22 cellular contexts compared by ENCODE assay signal in the genomic region with DNA sequence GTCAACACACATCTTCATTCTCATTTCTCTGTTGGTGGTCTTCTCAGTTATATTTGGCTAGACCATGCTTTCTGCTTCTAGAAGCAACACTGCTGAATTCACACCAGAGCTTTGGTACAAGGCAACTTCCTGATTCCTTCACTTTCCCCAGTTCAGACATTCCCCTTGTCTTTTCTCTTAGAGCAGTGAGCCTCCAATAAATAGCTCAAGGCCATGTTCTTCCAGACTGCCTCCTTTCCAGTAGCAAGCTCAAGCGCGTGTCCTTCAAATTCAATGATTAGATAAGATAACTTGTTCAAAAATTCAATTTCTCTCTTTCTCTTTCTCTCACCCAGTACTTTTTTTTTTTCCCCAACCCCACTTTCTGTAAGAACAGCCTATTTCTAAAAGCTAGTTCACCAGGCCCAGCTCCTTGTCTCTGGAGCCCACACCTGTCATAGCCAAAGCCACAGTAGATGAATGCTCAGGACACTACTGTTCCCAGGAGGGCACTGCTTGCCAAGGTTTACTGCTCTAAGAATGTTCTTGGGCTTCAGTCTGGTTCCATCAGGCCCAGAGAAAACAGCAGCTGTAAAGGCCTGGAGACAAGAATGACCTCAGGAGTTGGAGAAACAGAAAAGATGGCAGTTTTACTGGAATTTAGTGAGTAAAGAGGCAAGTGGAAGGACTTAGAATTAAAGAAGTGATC. TPM values are rescaled to one million over a fixed set of nuclear protein-coding genes. Genes with fewer than 3 reads are reported as not detected.
DNase-seq lines count a peak whose midpoint lies in the region; ATAC-seq and TF ChIP-seq lines count a peak whose summit lies in the region.
"Had no signal": no experiment of that assay in that cellular context is flagged by ENCODE, and none has a peak within 500 bp of the region (broad histone marks: within the 10 kb centered on the region; RNA-seq: fewer than 3 reads in every experiment).

No MANE protein-coding gene starts in this region.

- H3K27ac ChIP-seq in CD4-positive, alpha-beta memory T cell (ENCODE audit: low read depth, low read length): no peak overlapping the region
- peak overlapping the region; percentile 50 for H3K27ac ChIP-seq in SJSA1
- peak overlapping the region in 4 of 12 donors; percentile 15 to 36 (median 20) for H3K27ac ChIP-seq in heart left ventricle
- no peak overlapping the region for H3K27ac ChIP-seq in trophoblast cell (ENCODE audit: low read depth, low read length)
- H3K27ac ChIP-seq in SK-N-SH (ENCODE audit: low read depth in 2 of 2, low read length in 1 of 2): no peak overlapping the region
- H3K27ac ChIP-seq: C4-2B, esophagus muscularis mucosa, gastroesophageal sphincter, HL-60, neutrophil, prostate gland had no signal

- H3K36me3 Mint-ChIP-seq in CD4-positive, alpha-beta memory T cell: peaks cover 54 to 77% of the 10 kb centered on the region in 2 donors

- no peak overlapping the region for H3K4me3 Mint-ChIP-seq in CD4-positive, alpha-beta memory T cell
- H3K4me3 Mint-ChIP-seq: stimulated activated memory B cell treated with anti-CD40 and anti-IgM and Interleukin-4, amounts not matched to agents 10 μg/mL and 1 μg/mL and 100 μg/mL, for 72 hours had no signal

- H2BK5ac ChIP-seq in trophoblast cell (ENCODE audit: low read depth, low read length, poor library complexity): no peak overlapping the region

- WGBS in heart left ventricle, 4 donors: 72 to 87% (median 79%) methylated on average over 2 of the region's 2 CpGs
- WGBS in trophoblast cell (ENCODE audit: extremely low coverage, insufficient coverage, insufficient read length): no CpG with 5 or more reads among the region's 2 CpGs
- WGBS in SK-N-SH (ENCODE audit: low lambda C conversion rate): 98% methylated on average over 2 of the region's 2 CpGs

- peaks cover 3% of the 10 kb centered on the region for H3F3A ChIP-seq in SK-N-SH (replicated peaks; ENCODE audit: insufficient read depth)

- no peaks in the 10 kb centered on the region for H3K4me1 ChIP-seq in CD4-positive, alpha-beta memory T cell (ENCODE audit: insufficient read depth, low read length)
- peaks cover 22% of the 10 kb centered on the region for H3K4me1 ChIP-seq in SJSA1 (replicated peaks)
- H3K4me1 ChIP-seq in heart left ventricle: peaks cover 0 to 24% (median 12%) of the 10 kb centered on the region in 12 donors
- peaks cover 0 to 2% of the 10 kb centered on the region in 2 experiments for H3K4me1 ChIP-seq in trophoblast cell (ENCODE audit: control insufficient read depth in 1 of 2, insufficient read depth in 2 of 2, low read length in 2 of 2)
- H3K4me1 ChIP-seq in SK-N-SH (ENCODE audit: control insufficient read depth in 1 of 2, insufficient read depth in 2 of 2, low read depth in 1 of 2, low read length in 1 of 2): 0 out of 4 replicates have a peak, but pooled peaks cover 0 to 2% of the 10 kb centered on the region in 2 experiments
- H3K4me1 ChIP-seq: gastroesophageal sphincter, prostate gland had no signal

- H3K9ac ChIP-seq in trophoblast cell (ENCODE audit: low read length): no peak overlapping the region
- no peak overlapping the region for H3K9ac ChIP-seq in SK-N-SH

- intact Hi-C loops in CD4-positive, alpha-beta memory T cell (cut with micrococcal nuclease): no loop called here
- intact Hi-C loops in heart left ventricle (cut with DNase I): no loop called here

- no peaks in the 10 kb centered on the region for H3K27me3 ChIP-seq in CD4-positive, alpha-beta memory T cell (ENCODE audit: insufficient read depth, low read length)
- no peaks in the 10 kb centered on the region for H3K27me3 ChIP-seq in SJSA1 (replicated peaks)
- H3K27me3 ChIP-seq in heart left ventricle: no peaks in the 10 kb centered on the region
- H3K27me3 ChIP-seq in trophoblast cell (ENCODE audit: insufficient read depth, low read length): no peaks in the 10 kb centered on the region
- no peaks in the 10 kb centered on the region for H3K27me3 ChIP-seq in SK-N-SH (ENCODE audit: insufficient read depth)
- H3K27me3 ChIP-seq: esophagus muscularis mucosa, gastroesophageal sphincter, neutrophil had no signal

- H3K14ac ChIP-seq in trophoblast cell (ENCODE audit: low read length): no peak overlapping the region

- TF ChIP-seq EP300 in SK-N-SH (IDR thresholded peaks at IDR 0.05; ENCODE audit: borderline replicate concordance in 1 of 2, low read depth in 1 of 2, low read length in 1 of 2): no peak

- H3K9me3 ChIP-seq in CD4-positive, alpha-beta memory T cell (ENCODE audit: control insufficient read depth in 1 of 2, low read length in 2 of 2): no peaks in the 10 kb centered on the region
- no peaks in the 10 kb centered on the region for H3K9me3 ChIP-seq in SJSA1 (replicated peaks)
- no peaks in the 10 kb centered on the region for H3K9me3 ChIP-seq in heart left ventricle
- H3K9me3 ChIP-seq in trophoblast cell (ENCODE audit: insufficient read depth, low read depth, low read length): no peaks in the 10 kb centered on the region
- H3K9me3 ChIP-seq in SK-N-SH: no peaks in the 10 kb centered on the region
- H3K9me3 ChIP-seq: esophagus muscularis mucosa, gastroesophageal sphincter, HAP-1, neutrophil, prostate gland had no signal

- H3K4ac ChIP-seq in trophoblast cell (ENCODE audit: low read depth, low read length): peak overlapping the region; percentile 22

- peaks cover 0 to under 1% (median 0%) of the 10 kb centered on the region in 8 donors for H3K9me3 Mint-ChIP-seq in CD4-positive, alpha-beta memory T cell
- H3K9me3 Mint-ChIP-seq: stimulated activated memory B cell treated with anti-CD40 and anti-IgM and Interleukin-4, amounts not matched to agents 10 μg/mL and 1 μg/mL and 100 μg/mL, for 72 hours had no signal

- no peak overlapping the region for H4K8ac ChIP-seq in trophoblast cell (ENCODE audit: low read depth, low read length)

- TF ChIP-seq RAD21 in SK-N-SH (IDR thresholded peaks at IDR 0.05; ENCODE audit: low read length): no peak

- H3K79me2 ChIP-seq in trophoblast cell (ENCODE audit: control insufficient read depth, insufficient read depth, low read length, poor library complexity) (no peaks in the 10 kb centered on the region), SK-N-SH (ENCODE audit: insufficient read depth) (peaks cover 32% of the 10 kb centered on the region; the same call in 1 of the 2 replicates)

- no peak overlapping the region for H3K4me3 ChIP-seq in CD4-positive, alpha-beta memory T cell (ENCODE audit: low read length in 2 of 2)
- H3K4me3 ChIP-seq in SJSA1 (no peak overlapping the region), heart left ventricle (no peak overlapping the region), trophoblast cell (ENCODE audit: low read depth, low read length) (no peak overlapping the region), SK-N-SH (ENCODE audit: low read depth in 2 of 2, low read length in 1 of 2) (no peak overlapping the region)
- H3K4me3 ChIP-seq: esophagus muscularis mucosa, gastroesophageal sphincter, GM12878, HAP-1, prostate gland, smooth muscle cell had no signal

- no peak overlapping the region for H2AK5ac ChIP-seq in trophoblast cell (ENCODE audit: low read length)

- no peaks in the 10 kb centered on the region for H3K79me1 ChIP-seq in trophoblast cell (ENCODE audit: low read length)

- CTCF ChIA-PET in CD4-positive, alpha-beta memory T cell (lab: Charles Lee; ENCODE audit: partially characterized antibody): interaction anchor here (1.8 kb wide), 1 partner anchor 13 kb away, joined by 4 read pairs; no protein-coding TSS in a partner anchor
- CTCF ChIA-PET in SK-N-SH (lab: Yijun Ruan, JAX): interaction anchor here (0.6 to 1.6 kb wide), 5 partner anchors 9 to 228 kb away, joined by 3 to 4 read pairs (median 3); no protein-coding TSS in a partner anchor

- H3K4me1 Mint-ChIP-seq in CD4-positive, alpha-beta memory T cell: peaks cover 4 to 11% (median 4%) of the 10 kb centered on the region in 4 donors
- H3K4me1 Mint-ChIP-seq: stimulated activated memory B cell treated with anti-CD40 and anti-IgM and Interleukin-4, amounts not matched to agents 10 μg/mL and 1 μg/mL and 100 μg/mL, for 72 hours had no signal

- H2AFZ ChIP-seq in trophoblast cell (ENCODE audit: insufficient read depth, low read length, poor library complexity) (no peak overlapping the region), SK-N-SH (ENCODE audit: low read depth) (no peak overlapping the region)

- DNase-seq in CD4-positive, alpha-beta memory T cell: no peak
- DNase-seq in SJSA1 (ENCODE audit: low read depth in 1 of 2, low spot score in 2 of 2): peak in 1 of 2 experiments; percentile 58
- DNase-seq in heart left ventricle: no peak
- no peak for DNase-seq in trophoblast cell
- DNase-seq in NOMO-1 (lab: John Stamatoyannopoulos, UW; ENCODE audit: unreplicated experiment in 2 of 2): no peak
- DNase-seq in stimulated activated CD4-positive, alpha-beta T cell treated with anti-CD3 and anti-CD28 coated beads, Interleukin-4, amount 100 ng/mL, for 1 hour: no peak
- no peak for DNase-seq in SK-N-SH
- DNase-seq: effector CD8-positive, alpha-beta T cell; Karpas-422; NCI-H1694 treated with DMSO at 0.1 percent for 48 hours; NCI-H526; stimulated activated CD4-positive, alpha-beta T cell treated with anti-CD3 and anti-CD28 coated beads, Interleukin-2, amount 100 ng/mL, for 24 hours had no signal

- no peak overlapping the region for H2BK120ac ChIP-seq in trophoblast cell (ENCODE audit: insufficient read depth, low read length, poor library complexity)

- POLR2A ChIA-PET in CD4-positive, alpha-beta memory T cell (lab: Charles Lee; ENCODE audit: partially characterized antibody): interaction anchor here (0.5 kb wide), 1 partner anchor 133 kb away, joined by 3 read pairs; no protein-coding TSS in a partner anchor
- POLR2A ChIA-PET in SK-N-SH (lab: Yijun Ruan, JAX): interaction anchor here (1.2 kb wide), 1 partner anchor 74 kb away, joined by 3 read pairs; no protein-coding TSS in a partner anchor

- no peak overlapping the region for H3K18ac ChIP-seq in trophoblast cell (ENCODE audit: low read length)

- H3K4me2 ChIP-seq in trophoblast cell (ENCODE audit: low read length) (no peak overlapping the region), SK-N-SH (no peak overlapping the region)
- H3K4me2 ChIP-seq: smooth muscle cell had no signal

- peaks cover 35% of the 10 kb centered on the region for H3K36me3 ChIP-seq in CD4-positive, alpha-beta memory T cell (ENCODE audit: insufficient read depth, low read length)
- peaks cover 89% of the 10 kb centered on the region for H3K36me3 ChIP-seq in SJSA1
- H3K36me3 ChIP-seq in heart left ventricle: peaks cover 0 to 99% (median 94%) of the 10 kb centered on the region in 9 donors
- H3K36me3 ChIP-seq in trophoblast cell (ENCODE audit: control insufficient read depth in 1 of 2, insufficient read depth in 2 of 2, low read length in 2 of 2): peaks cover 20 to 32% of the 10 kb centered on the region in 2 experiments
- H3K36me3 ChIP-seq in SK-N-SH (replicated peaks in 1 of 2; ENCODE audit: control insufficient read depth in 1 of 2, insufficient read depth in 2 of 2, low read length in 1 of 2): peaks cover 73 to 79% of the 10 kb centered on the region in 2 experiments

- no peak for TF ChIP-seq CTCF in heart left ventricle (IDR thresholded peaks at IDR 0.05)
- TF ChIP-seq CTCF in SK-N-SH (IDR thresholded peaks at IDR 0.05): no peak

- H3K9me2 ChIP-seq in SK-N-SH: no peaks in the 10 kb centered on the region

- H4K12ac ChIP-seq in trophoblast cell (ENCODE audit: low read depth, low read length): no peak overlapping the region

- H4K20me1 ChIP-seq in SK-N-SH (ENCODE audit: insufficient read depth): no peaks in the 10 kb centered on the region

- H2BK12ac ChIP-seq in trophoblast cell (ENCODE audit: low read length): no peak overlapping the region

- no peak overlapping the region for H3K23ac ChIP-seq in trophoblast cell (ENCODE audit: low read length)

- H3K27ac Mint-ChIP-seq in CD4-positive, alpha-beta memory T cell: peak overlapping the region in 4 of 7 donors; percentile 20 to 58 (median 34)
- H3K27ac Mint-ChIP-seq: stimulated activated memory B cell treated with anti-CD40 and anti-IgM and Interleukin-4, amounts not matched to agents 10 μg/mL and 1 μg/mL and 100 μg/mL, for 72 hours had no signal

- H4K91ac ChIP-seq in trophoblast cell (ENCODE audit: low read depth, low read length): no peak overlapping the region

- TF ChIP-seq POLR2A in heart left ventricle (IDR thresholded peaks at IDR 0.05): no peak

- H3K27me3 Mint-ChIP-seq in CD4-positive, alpha-beta memory T cell: no peaks in the 10 kb centered on the region
- H3K27me3 Mint-ChIP-seq: stimulated activated memory B cell treated with anti-CD40 and anti-IgM and Interleukin-4, amounts not matched to agents 10 μg/mL and 1 μg/mL and 100 μg/mL, for 72 hours had no signal

- ATAC-seq in heart left ventricle: peak; percentile 67 to 79 (median 75)
- ATAC-seq: gastroesophageal sphincter; GM12878; stimulated activated memory B cell treated with anti-CD40 and anti-IgM and Interleukin-4, amounts not matched to agents 10 μg/mL and 1 μg/mL and 100 μg/mL, for 72 hours had no signal

RNA-seq across cellular contexts. Expression of a gene that starts 17.7 kb away (rescaled TPM):
- 10 to 100 TPM; 23.8 to 25.0 TPM for total RNA-seq in CD4-positive, alpha-beta memory T cell
- 10 to 100 TPM; 22.4 to 24.1 TPM for polyA plus RNA-seq in CD4-positive, alpha-beta memory T cell
- total RNA-seq in SJSA1 (2014; rRNA removed; shearing (Covaris generic)): 31.4 and 35.4 TPM in 2 replicates
- total RNA-seq in heart left ventricle: 10 to 100 TPM in 7 of 9 donors, 1 to 10 TPM in 2; 8.5 to 16.9 (median 10.9) TPM
- 10 to 100 TPM in 1 of 2 donors, 1 to 10 TPM in 1; 7.8 to 13.0 TPM for polyA plus RNA-seq in heart left ventricle
- 35.2 and 36.1 TPM in 2 replicates for polyA plus RNA-seq in trophoblast cell (2013)
- polyA plus RNA-seq in SK-N-SH (2012; rRNA removed): 8.2 and 11.5 TPM in 2 replicates
- polyA plus RNA-seq in SK-N-SH (2012; cell fraction: cytosol; rRNA removed): 13.4 and 16.7 TPM in 2 replicates
- polyA plus RNA-seq in SK-N-SH (2012; cell fraction: nucleus; rRNA removed): 5.0 and 14.9 TPM in 2 replicates
